Comparison of ENCODE assay signal across 8 cellular contexts in genomic region chr3:105867690-105868449, GRCh38. TPM values are rescaled to one million over a fixed set of nuclear protein-coding genes. Genes with fewer than 3 reads are reported as not detected.
DNase-seq lines count a peak whose midpoint lies in the region; ATAC-seq and TF ChIP-seq lines count a peak whose summit lies in the region.

No MANE protein-coding gene starts in this region.

- no peak for ATAC-seq in CD8-positive, alpha-beta T cell
- ATAC-seq in GM19023 (IDR thresholded peaks at IDR 0.05; ENCODE audit: unreplicated experiment) = no peak

- WGBS in suprapubic skin = 2% methylated on average over 17 of the region's 19 CpGs

- H3K27ac ChIP-seq in CD8-positive, alpha-beta T cell (ENCODE audit: low read depth, low read length) = peak overlapping the region; percentile 77
- H3K27ac ChIP-seq in angular gyrus (ENCODE audit: low read depth, low read length) (peak overlapping the region; percentile 81), suprapubic skin (peak overlapping the region; percentile 96)

- peak overlapping the region; percentile 93 for H3K27ac Mint-ChIP-seq in CD8-positive, alpha-beta T cell

- H3K27me3 ChIP-seq in CD8-positive, alpha-beta T cell (ENCODE audit: insufficient read depth, low read length) = no peaks in the 10 kb centered on the region
- H3K27me3 ChIP-seq in suprapubic skin = no peaks in the 10 kb centered on the region

- TF ChIP-seq CTCF in CD8-positive, alpha-beta T cell (IDR thresholded peaks at IDR 0.05) = no peak
- no peak for TF ChIP-seq CTCF in suprapubic skin (IDR thresholded peaks at IDR 0.05)

- H3K9me3 Mint-ChIP-seq in CD8-positive, alpha-beta T cell = no peaks in the 10 kb centered on the region

- peaks cover 44% of the 10 kb centered on the region for H3K36me3 Mint-ChIP-seq in CD8-positive, alpha-beta T cell

- peak in 1 of 7 experiments; percentile 20 for DNase-seq in CD8-positive, alpha-beta T cell
- peak; percentile 15 for DNase-seq in HuH-7.5 (ENCODE audit: low spot score)
- peak; percentile 28 for DNase-seq in kidney glomerular epithelial cell (lab: John Stamatoyannopoulos, UW)
- DNase-seq in suprapubic skin (ENCODE audit: low spot score in 2 of 2) = no peak
- DNase-seq in mucosa of gallbladder (ENCODE audit: low spot score) = no peak
- no peak for DNase-seq in NCI-H2196 treated with DMSO at 0.1 percent for 48 hours (lab: John Stamatoyannopoulos, UW; ENCODE audit: unreplicated experiment)

- H3K27me3 Mint-ChIP-seq in CD8-positive, alpha-beta T cell (ENCODE audit: low read depth) = no peaks in the 10 kb centered on the region

- H3K9me3 ChIP-seq in CD8-positive, alpha-beta T cell (ENCODE audit: low read length) = no peaks in the 10 kb centered on the region
- H3K9me3 ChIP-seq in suprapubic skin = no peaks in the 10 kb centered on the region

- H3K4me3 ChIP-seq in CD8-positive, alpha-beta T cell (ENCODE audit: low read depth, low read length) = peak overlapping the region; percentile 93
- peak overlapping the region; percentile 72 for H3K4me3 ChIP-seq in suprapubic skin

- no peaks in the 10 kb centered on the region for H3K36me3 ChIP-seq in CD8-positive, alpha-beta T cell (ENCODE audit: insufficient read depth, low read length)
- no peaks in the 10 kb centered on the region for H3K36me3 ChIP-seq in suprapubic skin

- TF ChIP-seq POLR2A in suprapubic skin (IDR thresholded peaks at IDR 0.05) = no peak

- peaks cover 46% of the 10 kb centered on the region for H3K4me1 ChIP-seq in CD8-positive, alpha-beta T cell (ENCODE audit: insufficient read depth, low read length)
- H3K4me1 ChIP-seq in suprapubic skin = peaks cover 41% of the 10 kb centered on the region

- no peak for TF ChIP-seq EP300 in suprapubic skin (IDR thresholded peaks at IDR 0.05)

- peaks cover 51% of the 10 kb centered on the region for H3K4me1 Mint-ChIP-seq in CD8-positive, alpha-beta T cell (ENCODE audit: low read depth)

- H3K4me3 Mint-ChIP-seq in CD8-positive, alpha-beta T cell = peak overlapping the region; percentile 93

- POLR2A ChIA-PET in CD8-positive, alpha-beta T cell (lab: Charles Lee) = interaction anchor here (0.6 to 2.0 kb wide), 8 partner anchors 7 to 289 kb away, joined by 3 to 8 read pairs (median 4); no protein-coding TSS in a partner anchor

- CTCF ChIA-PET in CD8-positive, alpha-beta T cell (lab: Charles Lee) = interaction anchor here (1.0 kb wide), 1 partner anchor 81 kb away, joined by 4 read pairs; no protein-coding TSS in a partner anchor

- intact Hi-C loops in CD8-positive, alpha-beta T cell (cut with DNase I, micrococcal nuclease) = loop anchor here (1.0 to 10.0 kb wide), 14 partner anchors 8 to 737 kb away; no protein-coding TSS in a partner anchor

RNA-seq across cellular contexts. Expression of gene CBLB, which starts 0.9 kb away (rescaled TPM):
- 100 to 1,000 TPM; 133 to 140 TPM for total RNA-seq in CD8-positive, alpha-beta T cell
- total RNA-seq in suprapubic skin = 10 to 100 TPM; 16.8 to 43.8 (median 25.2) TPM
- total RNA-seq in mucosa of gallbladder = 33.6 TPM

Comparison
In these comparisons a context has a peak if more than half of its experiments do, and no peak if none do; other contexts are left out.
1. DNase-seq: peak in HuH-7.5 (single experiment) and kidney glomerular epithelial cell (single experiment); none in suprapubic skin (0 of 2), mucosa of gallbladder (single experiment) and NCI-H2196 treated with DMSO at 0.1 percent for 48 hours (single experiment).
2. Peak in every context shown above with its lines, with median percentiles within 50 percentile points of each other: H3K27ac ChIP-seq.